In the genomic region with DNA sequence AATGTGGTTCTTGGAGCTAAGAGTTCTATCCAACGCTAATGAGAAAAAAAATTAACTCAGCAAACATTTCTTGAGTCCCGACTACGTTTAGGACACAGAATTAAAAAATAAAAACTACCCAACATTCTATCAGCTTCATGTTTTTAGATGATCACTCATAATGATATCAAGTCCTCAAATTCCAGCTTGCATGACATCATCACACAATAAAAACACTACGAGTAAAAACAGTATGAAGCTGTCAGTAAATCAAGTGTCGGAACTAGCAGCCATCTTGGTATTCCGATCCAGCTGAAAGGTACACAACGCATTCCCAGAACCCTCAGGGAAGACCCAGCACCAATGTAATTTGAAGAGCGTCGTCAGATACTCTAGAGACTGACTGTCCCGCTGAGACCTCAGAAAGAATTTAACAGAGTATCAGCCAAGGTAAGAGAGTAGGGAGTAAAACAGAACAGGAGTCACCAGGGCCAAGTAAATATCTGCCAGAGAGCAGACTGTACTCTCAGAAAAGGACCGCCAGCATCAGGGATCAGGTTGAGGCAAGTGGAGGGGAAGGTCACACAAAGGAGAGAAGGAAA, we compare ENCODE assay signal across 16 cellular contexts.
"Had no signal": no experiment of that assay in that cellular context is flagged by ENCODE, and none has a peak within 500 bp of the region (broad histone marks: within the 10 kb centered on the region; RNA-seq: fewer than 3 reads in every experiment).

No MANE protein-coding gene starts in this region.

- H3K4me3 ChIP-seq: breast epithelium, heart right ventricle, lower lobe of right lung, smooth muscle cell, thoracic aorta had no signal

- H3K27ac ChIP-seq: breast epithelium, lower lobe of right lung, thoracic aorta had no signal

- H3K27ac Mint-ChIP-seq: activated T-helper 1 cell treated with anti-CD3 and anti-CD28 coated beads, Interleukin-12 subunit alpha, Interleukin-12 subunit beta, Interleukin-2, Interleukin-4 antibody, amounts not matched to agents 30 ng/mL and 10 ng/mL and 1 ng/mL, durations not matched to agents 14 hours and 24 hours and 36 hours; dendritic cell treated with granulocyte-macrophage colony-stimulating factor and Interleukin-4, amounts not matched to agents 40 ng/mL and 50 ng/mL, for 4 days; stimulated activated naive CD8-positive, alpha-beta T cell treated with anti-CD3 and anti-CD28 coated beads, Interleukin-15, amount 100 ng/mL, for 72 hours; WTC11 had no signal

- H3K27me3 Mint-ChIP-seq: dendritic cell treated with granulocyte-macrophage colony-stimulating factor and Interleukin-4, amounts not matched to agents 40 ng/mL and 50 ng/mL, for 4 days; naive B cell; stimulated activated naive CD8-positive, alpha-beta T cell treated with anti-CD3 and anti-CD28 coated beads, Interleukin-15, amount 100 ng/mL, for 72 hours had no signal

- H3K36me3 Mint-ChIP-seq: WTC11 had no signal

- DNase-seq: activated CD4-positive, alpha-beta T cell treated with anti-CD3 and anti-CD28 coated beads, Interleukin-2, amount 50 U/mL, for 1 hour; activated CD8-positive, alpha-beta memory T cell treated with anti-CD3 and anti-CD28 coated beads for 24 hours; aorta; cerebellar nuclear complex; heart right ventricle; left colon; lower lobe of right lung; naive B cell; right cardiac atrium; stimulated activated naive CD8-positive, alpha-beta T cell treated with anti-CD3 and anti-CD28 coated beads, Interleukin-15, amount 100 ng/mL, for 72 hours had no signal

- ATAC-seq: lower lobe of right lung; stimulated activated naive CD8-positive, alpha-beta T cell treated with anti-CD3 and anti-CD28 coated beads, Interleukin-15, amount 100 ng/mL, for 72 hours; WTC11 had no signal

- H3K4me3 Mint-ChIP-seq: activated T-helper 1 cell treated with anti-CD3 and anti-CD28 coated beads, Interleukin-12 subunit alpha, Interleukin-12 subunit beta, Interleukin-2, Interleukin-4 antibody, amounts not matched to agents 30 ng/mL and 10 ng/mL and 1 ng/mL, durations not matched to agents 14 hours and 24 hours and 36 hours; dendritic cell treated with granulocyte-macrophage colony-stimulating factor and Interleukin-4, amounts not matched to agents 40 ng/mL and 50 ng/mL, for 4 days; naive B cell; stimulated activated naive CD8-positive, alpha-beta T cell treated with anti-CD3 and anti-CD28 coated beads, Interleukin-15, amount 100 ng/mL, for 72 hours; WTC11 had no signal

- H3K27me3 ChIP-seq: breast epithelium, heart right ventricle had no signal

- H3K9me3 ChIP-seq: breast epithelium, heart right ventricle, lower lobe of right lung, thoracic aorta had no signal

- H3K9me3 Mint-ChIP-seq: activated T-helper 1 cell treated with anti-CD3 and anti-CD28 coated beads, Interleukin-12 subunit alpha, Interleukin-12 subunit beta, Interleukin-2, Interleukin-4 antibody, amounts not matched to agents 30 ng/mL and 10 ng/mL and 1 ng/mL, durations not matched to agents 14 hours and 24 hours and 36 hours; dendritic cell treated with granulocyte-macrophage colony-stimulating factor and Interleukin-4, amounts not matched to agents 40 ng/mL and 50 ng/mL, for 4 days; naive B cell; WTC11 had no signal

- H3K36me3 ChIP-seq: breast epithelium, lower lobe of right lung, thoracic aorta had no signal
